8 cellular contexts compared by ENCODE assay signal in the genomic region with DNA sequence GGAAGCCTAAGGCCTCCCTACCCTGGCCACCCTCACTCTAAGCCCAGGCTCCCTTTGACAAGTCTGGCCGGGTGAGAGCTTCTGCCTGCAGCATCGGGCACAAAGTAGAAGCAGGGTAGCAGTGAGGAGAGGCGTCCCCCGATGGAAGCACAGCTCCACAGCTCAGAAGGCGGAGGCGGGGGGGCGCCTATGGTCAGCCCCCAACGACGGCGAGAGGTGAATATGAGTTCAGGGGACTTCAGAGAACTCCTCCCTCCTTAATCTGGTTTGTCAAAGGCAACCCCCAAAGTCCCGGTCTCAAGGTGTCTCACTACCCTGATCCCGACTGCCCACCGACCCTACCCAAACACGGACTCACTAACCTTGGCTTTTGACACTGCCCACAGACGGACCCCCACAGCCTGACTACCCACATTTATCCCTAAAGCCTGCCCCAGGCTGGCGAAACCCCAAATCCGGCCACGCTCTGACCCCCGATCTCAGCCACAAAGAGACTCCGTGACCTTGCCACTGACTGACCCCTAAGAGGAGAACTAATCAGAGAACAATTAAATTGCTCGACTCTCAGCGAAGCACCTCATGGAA. TPM values are rescaled to one million over a fixed set of nuclear protein-coding genes. Genes with fewer than 3 reads are reported as not detected.
DNase-seq lines count a peak whose midpoint lies in the region; ATAC-seq and TF ChIP-seq lines count a peak whose summit lies in the region.

No MANE protein-coding gene starts in this region.

- TF ChIP-seq CTCF in thoracic aorta (IDR thresholded peaks at IDR 0.05) = no peak

- H3K27ac ChIP-seq in layer of hippocampus (ENCODE audit: low read depth, low read length) = peak overlapping the region; percentile 87
- peak overlapping the region; percentile 92 to 94 for H3K27ac ChIP-seq in thoracic aorta

- no peaks in the 10 kb centered on the region for H3K27me3 ChIP-seq in layer of hippocampus (ENCODE audit: control insufficient read depth, insufficient read depth, low read length)
- no peaks in the 10 kb centered on the region for H3K27me3 ChIP-seq in thoracic aorta (replicated peaks; ENCODE audit: insufficient read depth)

- no peaks in the 10 kb centered on the region for H3K9me3 ChIP-seq in thoracic aorta

- H3K36me3 ChIP-seq in thoracic aorta = peaks cover 13% of the 10 kb centered on the region

- H3K4me1 Mint-ChIP-seq in T-helper 2 cell treated with Interferon-gamma antibody and Interleukin-4, amounts not matched to agents 5 μg/mL and 100 μg/mL, for 36 hours (ENCODE audit: low read depth) = peaks cover 45% of the 10 kb centered on the region
- peaks cover 52% of the 10 kb centered on the region for H3K4me1 Mint-ChIP-seq in activated naive CD8-positive, alpha-beta T cell (ENCODE audit: low read depth)

- H3K27me3 Mint-ChIP-seq in T-helper 2 cell treated with Interferon-gamma antibody and Interleukin-4, amounts not matched to agents 5 μg/mL and 100 μg/mL, for 36 hours (ENCODE audit: low read depth) = peaks cover 11% of the 10 kb centered on the region
- no peaks in the 10 kb centered on the region for H3K27me3 Mint-ChIP-seq in activated naive CD8-positive, alpha-beta T cell

- DNase-seq in T-helper 2 cell treated with Interferon-gamma antibody and Interleukin-4, amounts not matched to agents 5 μg/mL and 100 μg/mL, for 36 hours (ENCODE audit: low spot score) = no peak
- DNase-seq in T-helper 2 cell (no peak), thoracic aorta (ENCODE audit: low spot score) (no peak), cerebellar nuclear complex (lab: John Stamatoyannopoulos, UW) (no peak), NCI-H146 treated with DMSO at 0.1 percent for 48 hours (lab: John Stamatoyannopoulos, UW; ENCODE audit: unreplicated experiment) (no peak)

- peak overlapping the region; percentile 82 for H3K4me3 Mint-ChIP-seq in T-helper 2 cell treated with Interferon-gamma antibody and Interleukin-4, amounts not matched to agents 5 μg/mL and 100 μg/mL, for 36 hours
- peak overlapping the region; percentile 78 for H3K4me3 Mint-ChIP-seq in activated naive CD8-positive, alpha-beta T cell

- ATAC-seq in thoracic aorta (ENCODE audit: insufficient number of reproducible peaks, low FRiP score, low read depth) = no peak
- ATAC-seq in GM21447 (IDR thresholded peaks at IDR 0.05; ENCODE audit: unreplicated experiment) = no peak

- H3K9me3 Mint-ChIP-seq in T-helper 2 cell treated with Interferon-gamma antibody and Interleukin-4, amounts not matched to agents 5 μg/mL and 100 μg/mL, for 36 hours = no peaks in the 10 kb centered on the region
- no peaks in the 10 kb centered on the region for H3K9me3 Mint-ChIP-seq in activated naive CD8-positive, alpha-beta T cell (ENCODE audit: low read depth)

- H3K4me1 ChIP-seq in thoracic aorta (ENCODE audit: control insufficient read depth in 1 of 2, low read depth in 2 of 2) = peaks cover 10 to 22% of the 10 kb centered on the region in 2 donors

- peak overlapping the region; percentile 93 for H3K4me3 ChIP-seq in thoracic aorta

- H3K36me3 Mint-ChIP-seq in T-helper 2 cell treated with Interferon-gamma antibody and Interleukin-4, amounts not matched to agents 5 μg/mL and 100 μg/mL, for 36 hours (ENCODE audit: low read depth) = peaks cover 3% of the 10 kb centered on the region
- no peaks in the 10 kb centered on the region for H3K36me3 Mint-ChIP-seq in activated naive CD8-positive, alpha-beta T cell

- peak overlapping the region; percentile 84 for H3K27ac Mint-ChIP-seq in T-helper 2 cell treated with Interferon-gamma antibody and Interleukin-4, amounts not matched to agents 5 μg/mL and 100 μg/mL, for 36 hours
- peak overlapping the region; percentile 83 for H3K27ac Mint-ChIP-seq in activated naive CD8-positive, alpha-beta T cell

RNA-seq across cellular contexts. Expression of a gene that starts 5.3 kb away (rescaled TPM):
- 100 to 1,000 TPM; 309 to 692 TPM for total RNA-seq in thoracic aorta

RNA-seq across cellular contexts. Expression of a gene that starts 23.0 kb away (rescaled TPM):
- under 1 TPM; 0.14 to 0.35 TPM for total RNA-seq in thoracic aorta
